8 cellular contexts compared by ENCODE assay signal in genomic region chr3:47347217-47347801, GRCh38. TPM values are rescaled to one million over a fixed set of nuclear protein-coding genes. Genes with fewer than 3 reads are reported as not detected.
DNase-seq lines count a peak whose midpoint lies in the region; ATAC-seq and TF ChIP-seq lines count a peak whose summit lies in the region.

No MANE protein-coding gene starts in this region.

- H3K4me3 Mint-ChIP-seq in memory B cell = peak overlapping the region; percentile 71
- no peak overlapping the region for H3K4me3 Mint-ChIP-seq in chondrocyte (ENCODE audit: unreplicated experiment)

- H3K4me1 Mint-ChIP-seq in memory B cell = peaks cover 31% of the 10 kb centered on the region
- no peaks in the 10 kb centered on the region for H3K4me1 Mint-ChIP-seq in chondrocyte (ENCODE audit: low read depth)

- H3K27me3 Mint-ChIP-seq in memory B cell (no peaks in the 10 kb centered on the region), chondrocyte (ENCODE audit: low read depth) (no peaks in the 10 kb centered on the region)

- H3K27ac Mint-ChIP-seq in memory B cell (peak overlapping the region; percentile 56), chondrocyte (ENCODE audit: unreplicated experiment) (no peak overlapping the region)

- H3K9me3 Mint-ChIP-seq in memory B cell (no peaks in the 10 kb centered on the region), chondrocyte (ENCODE audit: low read depth) (no peaks in the 10 kb centered on the region)

- no peak overlapping the region for H3K4me3 ChIP-seq in GM12864 (ENCODE audit: low read depth, low read length)

- ATAC-seq in HG02678 (IDR thresholded peaks at IDR 0.05; ENCODE audit: unreplicated experiment) (peak; percentile 73), memory B cell (ENCODE audit: low read depth) (peak; percentile 97), omental fat pad (ENCODE audit: low FRiP score) (no peak)

- DNase-seq in GM12864 (ENCODE audit: low read depth) (peak; percentile 51), SIG-M5 (lab: John Stamatoyannopoulos, UW) (peak; percentile 70), memory B cell (ENCODE audit: low spot score in 2 of 2) (peak in 1 of 2 donors; percentile 27), chondrocyte (ENCODE audit: low spot score) (no peak), hippocampal formation (lab: John Stamatoyannopoulos, UW) (no peak), omental fat pad (ENCODE audit: low spot score) (no peak)
- DNase-seq in effector CD4-positive, alpha-beta T cell = no peak

- no peak for TF ChIP-seq CTCF in GM12864 (IDR thresholded peaks at IDR 0.05; ENCODE audit: low read depth, low read length, missing control alignments)
- TF ChIP-seq CTCF in chondrocyte (IDR thresholded peaks at IDR 0.05) = no peak
- no peak for TF ChIP-seq CTCF in omental fat pad (IDR thresholded peaks at IDR 0.05)

- H3K36me3 Mint-ChIP-seq in memory B cell = peaks cover 10% of the 10 kb centered on the region
- H3K36me3 Mint-ChIP-seq in chondrocyte (ENCODE audit: low read depth) = peaks cover 19% of the 10 kb centered on the region

RNA-seq across cellular contexts. Expression of gene PTPN23, which starts 33.5 kb away (rescaled TPM):
- total RNA-seq in chondrocyte = 43.5 to 49.5 TPM (median 47.8 TPM) in 3 replicates
- total RNA-seq in omental fat pad = 10 to 100 TPM; 14.0 to 61.0 (median 30.2) TPM

Comparison
In these comparisons a context has a peak if more than half of its experiments do, and no peak if none do; other contexts are left out.
1. DNase-seq: peak in GM12864 (single experiment) and SIG-M5 (single experiment); none in chondrocyte (single experiment), hippocampal formation (0 of 2), effector CD4-positive, alpha-beta T cell (single experiment) and omental fat pad (single experiment).